ENCODE assay signal across 26 cellular contexts in the genomic region with DNA sequence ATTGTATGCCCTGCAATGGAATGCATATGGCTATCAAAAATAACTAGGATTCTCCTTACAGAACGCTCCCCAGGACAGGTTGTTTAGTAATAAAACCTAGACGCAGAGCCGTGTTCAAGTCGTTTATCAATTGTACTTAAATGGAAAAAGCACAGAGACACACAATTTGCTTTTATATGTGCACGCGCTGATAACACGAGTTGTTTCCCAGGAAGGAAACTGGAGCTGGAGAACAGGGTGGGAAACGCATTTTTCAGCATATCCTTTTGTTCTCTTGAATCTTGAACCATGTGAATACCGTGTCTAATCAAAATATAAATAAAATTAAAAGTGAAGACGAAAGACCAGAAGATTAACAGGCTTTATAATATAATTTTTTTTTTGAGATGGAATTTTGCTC. TPM values are rescaled to one million over a fixed set of nuclear protein-coding genes. Genes with fewer than 3 reads are reported as not detected.
"Had no signal": no experiment of that assay in that cellular context is flagged by ENCODE, and none has a peak within 500 bp of the region (broad histone marks: within the 10 kb centered on the region; RNA-seq: fewer than 3 reads in every experiment).

No MANE protein-coding gene starts in this region.

- DNase-seq: activated CD4-positive, alpha-beta memory T cell treated with anti-CD3 and anti-CD28 coated beads for 36 hours; activated CD4-positive, alpha-beta T cell treated with anti-CD3 and anti-CD28 coated beads, Interleukin-2, amount 10 ng/mL, durations not matched to agents 7 days and 5 days; activated CD4-positive, CD25-positive, alpha-beta regulatory T cell; activated CD8-positive, alpha-beta memory T cell treated with anti-CD3 and anti-CD28 coated beads for 24 hours; activated gamma-delta T cell; activated naive CD4-positive, alpha-beta T cell treated with anti-CD3 and anti-CD28 coated beads for 36 hours; activated T-cell treated with anti-CD3 and anti-CD28 coated beads for 4 hours; activated T-cell treated with anti-CD3 and anti-CD28 coated beads, Interleukin-2, amount 50 U/mL, for 48 hours; Karpas-422; MM.1S; NCI-H1105; NCI-H1436; NCI-H1694 treated with DMSO at 0.1 percent for 48 hours; NCI-H2081; NCI-H510A treated with DMSO at 0.1 percent for 48 hours; NCI-H69; NK-92 treated with Interleukin-12 subunit alpha and Interleukin-12 subunit beta, amount 100 ng/mL, for 24 hours; OCI-M1; Peyer's patch; SHP77; T-cell; T-helper 2 cell; T1000 had no signal

- H3K36me3 ChIP-seq: Peyer's patch had no signal

- H3K9me3 Mint-ChIP-seq: activated CD4-positive, alpha-beta memory T cell treated with anti-CD3 and anti-CD28 coated beads for 36 hours; activated CD4-positive, alpha-beta T cell treated with anti-CD3 and anti-CD28 coated beads, Interleukin-2, amount 10 ng/mL, durations not matched to agents 7 days and 5 days; activated naive CD4-positive, alpha-beta T cell treated with anti-CD3 and anti-CD28 coated beads for 36 hours; T-cell had no signal

- H3K4me1 Mint-ChIP-seq: activated T-helper 17 cell treated with anti-CD3 and anti-CD28 coated beads, Interleukin-2, amount 50 U/mL, for 72 hours had no signal

- H3K36me3 Mint-ChIP-seq: activated naive CD8-positive, alpha-beta T cell had no signal

- H3K4me3 ChIP-seq: Peyer's patch had no signal

- H3K27ac ChIP-seq: Peyer's patch had no signal

- H3K4me3 Mint-ChIP-seq: activated CD4-positive, alpha-beta memory T cell treated with anti-CD3 and anti-CD28 coated beads for 36 hours; activated CD4-positive, alpha-beta T cell treated with anti-CD3 and anti-CD28 coated beads, Interleukin-2, amount 10 ng/mL, durations not matched to agents 7 days and 5 days; activated naive CD4-positive, alpha-beta T cell treated with anti-CD3 and anti-CD28 coated beads for 36 hours; activated naive CD8-positive, alpha-beta T cell; activated T-helper 17 cell treated with anti-CD3 and anti-CD28 coated beads, Interleukin-2, amount 50 U/mL, for 72 hours; T-cell had no signal

- ATAC-seq: activated T-helper 17 cell treated with anti-CD3 and anti-CD28 coated beads, Interleukin-2, amount 50 U/mL, for 72 hours; T-cell had no signal

- H3K27ac Mint-ChIP-seq: activated CD4-positive, alpha-beta memory T cell treated with anti-CD3 and anti-CD28 coated beads for 36 hours; activated CD4-positive, alpha-beta T cell treated with anti-CD3 and anti-CD28 coated beads, Interleukin-2, amount 10 ng/mL, durations not matched to agents 7 days and 5 days; activated naive CD4-positive, alpha-beta T cell treated with anti-CD3 and anti-CD28 coated beads for 36 hours; activated naive CD8-positive, alpha-beta T cell; activated T-helper 17 cell treated with anti-CD3 and anti-CD28 coated beads, Interleukin-2, amount 50 U/mL, for 72 hours; T-cell had no signal

RNA-seq across cellular contexts. Expression of gene ANPEP, which starts 3.6 kb away (rescaled TPM):
- total RNA-seq: activated naive CD4-positive, alpha-beta T cell treated with anti-CD3 and anti-CD28 coated beads for 36 hours; SK-MEL-5 had no signal

RNA-seq across cellular contexts. Expression of gene MESP2, which starts 42.2 kb away (rescaled TPM):
- total RNA-seq: activated CD4-positive, alpha-beta memory T cell treated with anti-CD3 and anti-CD28 coated beads for 36 hours; activated CD4-positive, alpha-beta T cell treated with anti-CD3 and anti-CD28 coated beads, Interleukin-2, amount 10 ng/mL, durations not matched to agents 7 days and 5 days; activated naive CD4-positive, alpha-beta T cell treated with anti-CD3 and anti-CD28 coated beads for 36 hours; Peyer's patch; T-cell had no signal
